ENCODE assay signal across 12 cellular contexts in genomic region chr3:134423153-134423552, GRCh38. TPM values are rescaled to one million over a fixed set of nuclear protein-coding genes. Genes with fewer than 3 reads are reported as not detected.
A peak's percentile ranks its signal among the peaks of the same experiment; 100 is the strongest.
DNase-seq lines count a peak whose midpoint lies in the region; FAIRE-seq and TF ChIP-seq lines count a peak whose summit lies in the region.
"Had no signal": no experiment of that assay in that cellular context is flagged by ENCODE, and none has a peak within 500 bp of the region (broad histone marks: within the 10 kb centered on the region; RNA-seq: fewer than 3 reads in every experiment).

No MANE protein-coding gene starts in this region.

- no peaks in the 10 kb centered on the region for H3K9me3 ChIP-seq in GM23248 (ENCODE audit: low read depth)
- no peaks in the 10 kb centered on the region for H3K9me3 ChIP-seq in neural progenitor cell (ENCODE audit: low read depth)
- no peaks in the 10 kb centered on the region for H3K9me3 ChIP-seq in suprapubic skin
- H3K9me3 ChIP-seq in small intestine (ENCODE audit: control insufficient read depth, low read depth) = no peaks in the 10 kb centered on the region

- H4K20me1 ChIP-seq in GM23248 (ENCODE audit: insufficient read depth) = no peaks in the 10 kb centered on the region
- H4K20me1 ChIP-seq in neural progenitor cell (ENCODE audit: low read depth) = no peaks in the 10 kb centered on the region

- DNase-seq in GM23248 = peak; percentile 39
- DNase-seq in NCI-H2107 (lab: John Stamatoyannopoulos, UW) = peak; percentile 28
- DNase-seq in amniotic epithelial cell (ENCODE audit: low read depth) = peak; percentile 25
- peak; percentile 51 for DNase-seq in neural progenitor cell (ENCODE audit: low spot score)
- no peak for DNase-seq in suprapubic skin (ENCODE audit: low spot score in 2 of 2)
- no peak for DNase-seq in NK-92 treated with Interleukin-12 subunit alpha and Interleukin-12 subunit beta, amount 100 ng/mL, for 24 hours (lab: John Stamatoyannopoulos, UW)
- no peak for DNase-seq in small intestine
- DNase-seq: activated effector memory CD4-positive, alpha-beta T cell treated with anti-CD3 and anti-CD28 coated beads, Interleukin-2, amount 50 U/mL, for 16 hours had no signal

- H3K9me2 ChIP-seq in GM23248 (ENCODE audit: insufficient read depth) = no peaks in the 10 kb centered on the region

- in situ Hi-C loops in GM23248 (cut with MboI) = no loop called here

- no peaks in the 10 kb centered on the region for H3K79me2 ChIP-seq in GM23248 (ENCODE audit: insufficient read depth)
- H3K79me2 ChIP-seq in neural progenitor cell (ENCODE audit: low read depth) = no peaks in the 10 kb centered on the region

- TF ChIP-seq CTCF in neural progenitor cell (IDR thresholded peaks at IDR 0.05) = no peak
- no peak for TF ChIP-seq CTCF in suprapubic skin (IDR thresholded peaks at IDR 0.05)

- H3K27ac Mint-ChIP-seq in neural progenitor cell = no peak overlapping the region
- H3K27ac Mint-ChIP-seq: natural killer cell treated with Interleukin-12 subunit alpha and Interleukin-12 subunit beta and Interleukin-15 and Interleukin-18, amount 100 ng/mL, for 72 hours had no signal

- H3K4me3 ChIP-seq in GM23248 (no peak overlapping the region), neural progenitor cell (no peak overlapping the region), suprapubic skin (no peak overlapping the region), small intestine (ENCODE audit: low read depth in 1 of 2, low read length in 2 of 2) (no peak overlapping the region)
- H3K4me3 ChIP-seq: dorsolateral prefrontal cortex had no signal

- peaks cover 9% of the 10 kb centered on the region for H3K27me3 Mint-ChIP-seq in neural progenitor cell (ENCODE audit: insufficient read depth, low read depth)

- H3K4me1 ChIP-seq in GM23248 (ENCODE audit: insufficient read depth) (peaks cover 16% of the 10 kb centered on the region), neural progenitor cell (peaks cover 5% of the 10 kb centered on the region), suprapubic skin (no peaks in the 10 kb centered on the region), small intestine (ENCODE audit: control insufficient read depth in 2 of 2, insufficient read depth in 1 of 2, low read depth in 1 of 2, low read length in 1 of 2) (no peaks in the 10 kb centered on the region)

- H3F3A ChIP-seq in GM23248 (ENCODE audit: insufficient read depth) = peaks cover 20% of the 10 kb centered on the region
- H3F3A ChIP-seq in neural progenitor cell (ENCODE audit: low read depth) = no peaks in the 10 kb centered on the region

- no peaks in the 10 kb centered on the region for H3K36me3 Mint-ChIP-seq in neural progenitor cell
- H3K36me3 Mint-ChIP-seq: natural killer cell treated with Interleukin-12 subunit alpha and Interleukin-12 subunit beta and Interleukin-15 and Interleukin-18, amount 100 ng/mL, for 72 hours had no signal

- no peak overlapping the region for H3K9ac ChIP-seq in GM23248
- H3K9ac ChIP-seq in neural progenitor cell = no peak overlapping the region
- H3K9ac ChIP-seq: KMS-11 had no signal

- FAIRE-seq in small intestine (lab: Jason Lieb, UNC) = no peak
- FAIRE-seq: RCC 7860 had no signal

- 42 to 50% methylated on average over 2 of the region's 2 CpGs for WGBS in GM23248 (ENCODE audit: low coverage in 1 of 2, low lambda C conversion rate in 2 of 2, missing lambda C conversion rate in 2 of 2), 2 experiments
- 100% methylated on average over 1 of the region's 2 CpGs for WGBS in suprapubic skin
- WGBS in small intestine, 3 donors = 43 to 51% (median 51%) methylated on average over 2 of the region's 2 CpGs

- no peak for TF ChIP-seq EP300 in suprapubic skin (IDR thresholded peaks at IDR 0.05)

- H3K4me2 ChIP-seq in GM23248 (ENCODE audit: unreplicated experiment) = no peak overlapping the region
- H3K4me2 ChIP-seq in neural progenitor cell = no peak overlapping the region
- H3K4me2 ChIP-seq: KMS-11 had no signal

- no peaks in the 10 kb centered on the region for H3K9me3 Mint-ChIP-seq in neural progenitor cell
- H3K9me3 Mint-ChIP-seq: natural killer cell treated with Interleukin-12 subunit alpha and Interleukin-12 subunit beta and Interleukin-15 and Interleukin-18, amount 100 ng/mL, for 72 hours had no signal

- H3K36me3 ChIP-seq in GM23248 (ENCODE audit: low read depth) (no peaks in the 10 kb centered on the region), neural progenitor cell (no peaks in the 10 kb centered on the region), suprapubic skin (no peaks in the 10 kb centered on the region), small intestine (ENCODE audit: control insufficient read depth in 2 of 2, insufficient read depth in 2 of 2, low read length in 2 of 2) (no peaks in the 10 kb centered on the region)

- no peak overlapping the region for H3K27ac ChIP-seq in GM23248
- H3K27ac ChIP-seq in neural progenitor cell = no peak overlapping the region
- H3K27ac ChIP-seq in suprapubic skin = no peak overlapping the region
- H3K27ac ChIP-seq in small intestine (ENCODE audit: low read depth in 1 of 2, low read length in 1 of 2) = no peak overlapping the region
- H3K27ac ChIP-seq: dorsolateral prefrontal cortex, KMS-11 had no signal

- no peak overlapping the region for H3K4me3 Mint-ChIP-seq in neural progenitor cell
- H3K4me3 Mint-ChIP-seq: natural killer cell treated with Interleukin-12 subunit alpha and Interleukin-12 subunit beta and Interleukin-15 and Interleukin-18, amount 100 ng/mL, for 72 hours had no signal

- no peak for TF ChIP-seq POLR2A in suprapubic skin (IDR thresholded peaks at IDR 0.05)

- H3K27me3 ChIP-seq in GM23248 (replicated peaks; ENCODE audit: insufficient read depth) = no peaks in the 10 kb centered on the region
- H3K27me3 ChIP-seq in neural progenitor cell = peaks cover 6% of the 10 kb centered on the region
- H3K27me3 ChIP-seq in suprapubic skin = no peaks in the 10 kb centered on the region
- H3K27me3 ChIP-seq in small intestine (ENCODE audit: control insufficient read depth in 2 of 2, insufficient read depth in 2 of 2, low read length in 2 of 2) = no peaks in the 10 kb centered on the region
- H3K27me3 ChIP-seq: dorsolateral prefrontal cortex had no signal

- H2AFZ ChIP-seq in GM23248 (no peak overlapping the region), neural progenitor cell (replicated peaks) (no peak overlapping the region)

- peaks cover 13% of the 10 kb centered on the region for H3K4me1 Mint-ChIP-seq in neural progenitor cell

RNA-seq across cellular contexts. Expression of gene AMOTL2, which starts 48.9 kb away (rescaled TPM):
- total RNA-seq in GM23248 (2014; rRNA removed; shearing (Covaris generic)) = 336 and 347 TPM in 2 replicates
- 156 TPM in 2 replicates for polyA plus RNA-seq in GM23248 (2016; fragmentation: Nextera tagmentation; extraction: Ambion mirVana)
- 62.9 and 121 TPM in 2 replicates for total RNA-seq in neural progenitor cell (ENCODE audit: low replicate concordance)
- 100 to 1,000 TPM in 2 of 4 donors, 10 to 100 TPM in 2; 80.4 to 118 (median 95.8) TPM for total RNA-seq in suprapubic skin
- polyA plus RNA-seq in small intestine = 10 to 100 TPM in 1 of 3 donors, 1 to 10 TPM in 2; 6.7 to 11.5 (median 9.2) TPM
- total RNA-seq: natural killer cell treated with Interleukin-12 subunit alpha and Interleukin-12 subunit beta and Interleukin-15 and Interleukin-18, amount 100 ng/mL, for 72 hours had no signal

Comparison
In these comparisons a context has a peak if more than half of its experiments do, and no peak if none do; other contexts are left out.
1. DNase-seq: peak in GM23248 (single experiment), NCI-H2107 (single experiment), amniotic epithelial cell (single experiment) and neural progenitor cell (single experiment); none in suprapubic skin (0 of 2), NK-92 treated with Interleukin-12 subunit alpha and Interleukin-12 subunit beta, amount 100 ng/mL, for 24 hours (single experiment) and small intestine (single experiment).